ENCODE assay signal across 8 cellular contexts in the genomic region with DNA sequence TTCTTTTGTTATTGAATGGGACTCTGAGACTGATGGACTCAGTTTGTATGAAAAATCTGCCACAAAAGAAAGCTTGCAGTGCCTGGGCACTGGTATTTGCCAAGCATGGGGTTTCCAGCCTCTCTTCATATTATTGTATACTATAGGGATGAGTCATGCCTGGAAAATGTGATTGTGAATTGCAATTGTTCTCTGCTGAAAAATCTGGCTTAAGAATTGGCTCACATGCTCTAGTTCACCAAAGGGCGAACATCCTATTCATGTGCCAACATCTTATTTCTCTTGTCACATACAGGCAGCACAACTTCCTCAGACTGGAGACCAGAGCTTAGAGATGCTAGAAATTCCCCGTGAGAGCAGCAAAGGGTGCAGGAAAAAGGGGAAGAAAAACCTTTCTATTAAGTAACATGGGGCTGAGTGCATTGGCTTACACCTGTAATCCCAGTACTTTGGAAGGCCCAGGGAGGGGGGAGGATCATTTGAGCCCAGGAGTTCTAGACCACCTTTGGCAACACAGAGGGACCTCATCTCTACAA.
DNase-seq lines count a peak whose midpoint lies in the region; ATAC-seq and TF ChIP-seq lines count a peak whose summit lies in the region.

No MANE protein-coding gene starts in this region.

- peak; percentile 51; the same call in 1 of the 2 replicates for ATAC-seq in Panc1
- no peak for ATAC-seq in GM21381 (IDR thresholded peaks at IDR 0.05; ENCODE audit: unreplicated experiment)
- no peak for ATAC-seq in HG02981 (IDR thresholded peaks at IDR 0.05; ENCODE audit: unreplicated experiment)

- POLR2A ChIA-PET in Panc1 (lab: Charles Lee): no interaction called here

- DNase-seq in GM04504 (ENCODE audit: low read depth) (peak; percentile 59), Panc1 (ENCODE audit: low read depth, low spot score) (no peak), esophagus squamous epithelium (lab: John Stamatoyannopoulos, UW) (no peak), retina (peak; percentile 30), GM19238 (ENCODE audit: insufficient read length, low spot score) (no peak), activated gamma-delta T cell treated with Interleukin-2 at 50 U/mL for 16 hours (no peak)

- TF ChIP-seq CTCF in Panc1 (IDR thresholded peaks at IDR 0.05) (no peak), esophagus squamous epithelium (IDR thresholded peaks at IDR 0.05) (no peak)

- no TSS peak for BruUV-seq in Panc1 (replicated peaks; lab: Mats Ljungman, UMichigan)

- CTCF ChIA-PET in Panc1 (lab: Charles Lee): no interaction called here

- in situ Hi-C loops in Panc1 (cut with HindIII; ENCODE audit: low pct_unique_long_range_greater_than_20kb, low sequenced_read_pairs): no loop called here

- no peak overlapping the region for H3K4me3 ChIP-seq in Panc1 (ENCODE audit: low read depth in 2 of 2, low read length in 2 of 2)
- H3K4me3 ChIP-seq in esophagus squamous epithelium: no peak overlapping the region

- H3K36me3 ChIP-seq in Panc1 (ENCODE audit: control insufficient read depth, insufficient read depth, low read length) (no peaks in the 10 kb centered on the region), esophagus squamous epithelium (no peaks in the 10 kb centered on the region)

- H3K9me3 ChIP-seq in Panc1 (ENCODE audit: control insufficient read depth, insufficient read depth, low read depth, low read length): no peaks in the 10 kb centered on the region
- H3K9me3 ChIP-seq in esophagus squamous epithelium: no peaks in the 10 kb centered on the region

- no peaks in the 10 kb centered on the region for H3K27me3 ChIP-seq in Panc1 (ENCODE audit: control insufficient read depth, insufficient read depth, low read length)
- H3K27me3 ChIP-seq in esophagus squamous epithelium: no peaks in the 10 kb centered on the region

- 0 to 17% methylated on average over 1 to 2 of the region's 2 CpGs for WGBS in esophagus squamous epithelium, 2 donors

- no peaks in the 10 kb centered on the region for H3K4me1 ChIP-seq in Panc1 (ENCODE audit: control insufficient read depth, insufficient read depth, low read length)
- H3K4me1 ChIP-seq in esophagus squamous epithelium: peaks cover 8 to 52% (median 18%) of the 10 kb centered on the region in 3 donors

- H3K27ac ChIP-seq in Panc1 (ENCODE audit: low read length): no peak overlapping the region
- H3K27ac ChIP-seq in esophagus squamous epithelium: peak overlapping the region in 3 of 4 donors; percentile 40 to 68 (median 46)

- intact Hi-C loops in Panc1 (cut with micrococcal nuclease; ENCODE audit: unreplicated experiment) (no loop called here), esophagus squamous epithelium (cut with DNase I) (no loop called here)

- TF ChIP-seq POLR2A in esophagus squamous epithelium (IDR thresholded peaks at IDR 0.05): no peak

Comparison
In these comparisons a context has a peak if more than half of its experiments do, and no peak if none do; other contexts are left out.
1. DNase-seq: peak in GM04504 (single experiment) and retina (single experiment); none in Panc1 (single experiment), esophagus squamous epithelium (single experiment), GM19238 (single experiment) and activated gamma-delta T cell treated with Interleukin-2 at 50 U/mL for 16 hours (single experiment).